8 cellular contexts compared by ENCODE assay signal in the genomic region with DNA sequence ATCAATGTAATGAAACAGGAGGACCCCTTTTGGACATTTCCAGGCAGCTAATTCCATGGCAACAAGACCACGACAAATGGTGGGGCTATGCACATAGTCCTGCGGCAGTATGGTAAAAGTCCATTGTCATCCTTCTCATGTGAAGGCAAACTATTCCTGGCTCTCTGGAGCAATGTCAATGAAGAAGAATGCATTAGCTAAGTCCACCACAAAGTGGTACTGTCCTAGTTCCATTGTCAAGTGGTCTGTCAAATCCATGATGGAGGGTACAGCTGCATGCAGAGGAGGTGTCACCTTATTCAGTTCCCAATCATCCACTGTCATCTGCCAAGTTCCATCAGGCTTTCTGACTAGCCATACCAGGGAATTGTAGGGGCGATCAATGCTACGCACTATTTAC.
"Had no signal": no experiment of that assay in that cellular context is flagged by ENCODE, and none has a peak within 500 bp of the region (broad histone marks: within the 10 kb centered on the region; RNA-seq: fewer than 3 reads in every experiment).

No MANE protein-coding gene starts in this region.

- FAIRE-seq: H1, H54, HTR-8/SVneo had no signal

- ATAC-seq: GM23338 had no signal

- H3K9ac ChIP-seq: KMS-11 had no signal

- DNase-seq: H9, HCEC 1CT, KBM-7 had no signal

- H3K4me2 ChIP-seq: GM23338, KMS-11 had no signal

- H2AFZ ChIP-seq: GM23338 had no signal

- H3K27ac ChIP-seq: KMS-11 had no signal

- H3K4me3 ChIP-seq: GM23338 had no signal
